1 cellular context compared by ENCODE assay signal in the genomic region with DNA sequence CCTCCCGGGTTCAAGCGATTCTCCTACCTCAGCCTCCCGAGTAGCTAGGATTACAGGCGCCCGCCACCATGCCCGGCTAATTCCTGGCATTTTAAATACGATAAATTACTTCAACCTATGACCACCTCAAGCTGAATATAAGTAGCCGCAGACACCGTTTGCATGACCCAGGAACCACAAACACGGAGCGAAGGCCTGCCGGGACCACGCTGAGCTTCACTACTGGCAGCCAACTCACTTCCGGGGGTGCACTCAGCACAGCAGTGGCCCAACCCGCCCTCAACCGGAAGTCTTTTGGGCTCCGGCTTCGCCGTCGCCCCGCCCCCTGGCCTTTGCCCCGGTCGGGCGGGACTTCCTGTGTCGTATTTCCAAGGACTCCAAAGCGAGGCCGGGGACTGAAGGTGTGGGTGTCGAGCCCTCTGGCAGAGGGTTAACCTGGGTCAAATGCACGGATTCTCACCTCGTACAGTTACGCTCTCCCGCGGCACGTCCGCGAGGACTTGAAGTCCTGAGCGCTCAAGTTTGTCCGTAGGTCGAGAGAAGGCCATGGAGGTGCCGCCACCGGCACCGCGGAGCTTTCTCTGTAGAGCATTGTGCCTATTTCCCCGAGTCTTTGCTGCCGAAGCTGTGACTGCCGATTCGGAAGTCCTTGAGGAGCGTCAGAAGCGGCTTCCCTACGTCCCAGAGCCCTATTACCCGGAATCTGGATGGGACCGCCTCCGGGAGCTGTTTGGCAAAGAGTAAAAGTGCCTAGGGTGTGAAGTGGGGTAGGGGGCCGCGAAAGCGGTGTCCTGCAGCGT.
A peak's percentile ranks its signal among the peaks of the same experiment; 100 is the strongest.
TF ChIP-seq lines count a peak whose summit lies in the region.

A gene with protein sequence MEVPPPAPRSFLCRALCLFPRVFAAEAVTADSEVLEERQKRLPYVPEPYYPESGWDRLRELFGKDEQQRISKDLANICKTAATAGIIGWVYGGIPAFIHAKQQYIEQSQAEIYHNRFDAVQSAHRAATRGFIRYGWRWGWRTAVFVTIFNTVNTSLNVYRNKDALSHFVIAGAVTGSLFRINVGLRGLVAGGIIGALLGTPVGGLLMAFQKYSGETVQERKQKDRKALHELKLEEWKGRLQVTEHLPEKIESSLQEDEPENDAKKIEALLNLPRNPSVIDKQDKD (plus strand): TSS at position 360 of the 800 bp plus-strand sequence. CDS start 187 bp downstream, at position 547.

TF ChIP-seq in HEK293, 187 proteins besides CTCF, POLR2A, EP300 and RAD21 (continued from another document):
- TF ChIP-seq, protein P1, sequence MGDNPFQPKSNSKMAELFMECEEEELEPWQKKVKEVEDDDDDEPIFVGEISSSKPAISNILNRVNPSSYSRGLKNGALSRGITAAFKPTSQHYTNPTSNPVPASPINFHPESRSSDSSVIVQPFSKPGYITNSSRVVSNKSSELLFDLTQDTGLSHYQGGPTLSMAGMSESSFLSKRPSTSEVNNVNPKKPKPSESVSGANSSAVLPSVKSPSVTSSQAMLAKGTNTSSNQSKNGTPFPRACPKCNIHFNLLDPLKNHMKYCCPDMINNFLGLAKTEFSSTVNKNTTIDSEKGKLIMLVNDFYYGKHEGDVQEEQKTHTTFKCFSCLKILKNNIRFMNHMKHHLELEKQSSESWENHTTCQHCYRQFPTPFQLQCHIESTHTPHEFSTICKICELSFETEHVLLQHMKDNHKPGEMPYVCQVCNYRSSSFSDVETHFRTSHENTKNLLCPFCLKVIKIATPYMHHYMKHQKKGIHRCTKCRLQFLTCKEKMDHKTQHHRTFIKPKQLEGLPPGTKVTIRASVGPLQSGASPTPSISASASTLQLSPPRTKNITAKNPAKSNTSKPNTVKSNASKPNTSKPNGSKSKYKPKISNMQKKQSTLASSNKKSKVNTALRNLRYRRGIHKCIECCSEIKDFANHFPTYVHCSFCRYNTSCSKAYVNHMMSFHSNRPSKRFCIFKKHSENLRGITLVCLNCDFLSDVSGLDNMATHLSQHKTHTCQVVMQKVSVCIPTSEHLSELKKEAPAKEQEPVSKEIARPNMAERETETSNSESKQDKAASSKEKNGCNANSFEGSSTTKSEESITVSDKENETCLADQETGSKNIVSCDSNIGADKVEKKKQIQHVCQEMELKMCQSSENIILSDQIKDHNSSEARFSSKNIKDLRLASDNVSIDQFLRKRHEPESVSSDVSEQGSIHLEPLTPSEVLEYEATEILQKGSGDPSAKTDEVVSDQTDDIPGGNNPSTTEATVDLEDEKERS (tag by site-specific recombination; IDR thresholded peaks at IDR 0.05) = no peak
- TF ChIP-seq, protein P2, sequence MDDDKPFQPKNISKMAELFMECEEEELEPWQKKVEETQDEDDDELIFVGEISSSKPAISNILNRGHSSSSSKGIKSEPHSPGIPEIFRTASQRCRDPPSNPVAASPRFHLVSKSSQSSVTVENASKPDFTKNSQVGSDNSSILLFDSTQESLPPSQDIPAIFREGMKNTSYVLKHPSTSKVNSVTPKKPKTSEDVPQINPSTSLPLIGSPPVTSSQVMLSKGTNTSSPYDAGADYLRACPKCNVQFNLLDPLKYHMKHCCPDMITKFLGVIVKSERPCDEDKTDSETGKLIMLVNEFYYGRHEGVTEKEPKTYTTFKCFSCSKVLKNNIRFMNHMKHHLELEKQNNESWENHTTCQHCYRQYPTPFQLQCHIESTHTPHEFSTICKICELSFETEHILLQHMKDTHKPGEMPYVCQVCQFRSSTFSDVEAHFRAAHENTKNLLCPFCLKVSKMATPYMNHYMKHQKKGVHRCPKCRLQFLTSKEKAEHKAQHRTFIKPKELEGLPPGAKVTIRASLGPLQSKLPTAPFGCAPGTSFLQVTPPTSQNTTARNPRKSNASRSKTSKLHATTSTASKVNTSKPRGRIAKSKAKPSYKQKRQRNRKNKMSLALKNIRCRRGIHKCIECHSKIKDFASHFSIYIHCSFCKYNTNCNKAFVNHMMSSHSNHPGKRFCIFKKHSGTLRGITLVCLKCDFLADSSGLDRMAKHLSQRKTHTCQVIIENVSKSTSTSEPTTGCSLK (tag by site-specific recombination; IDR thresholded peaks at IDR 0.05) = no peak
- TF ChIP-seq, protein P3, sequence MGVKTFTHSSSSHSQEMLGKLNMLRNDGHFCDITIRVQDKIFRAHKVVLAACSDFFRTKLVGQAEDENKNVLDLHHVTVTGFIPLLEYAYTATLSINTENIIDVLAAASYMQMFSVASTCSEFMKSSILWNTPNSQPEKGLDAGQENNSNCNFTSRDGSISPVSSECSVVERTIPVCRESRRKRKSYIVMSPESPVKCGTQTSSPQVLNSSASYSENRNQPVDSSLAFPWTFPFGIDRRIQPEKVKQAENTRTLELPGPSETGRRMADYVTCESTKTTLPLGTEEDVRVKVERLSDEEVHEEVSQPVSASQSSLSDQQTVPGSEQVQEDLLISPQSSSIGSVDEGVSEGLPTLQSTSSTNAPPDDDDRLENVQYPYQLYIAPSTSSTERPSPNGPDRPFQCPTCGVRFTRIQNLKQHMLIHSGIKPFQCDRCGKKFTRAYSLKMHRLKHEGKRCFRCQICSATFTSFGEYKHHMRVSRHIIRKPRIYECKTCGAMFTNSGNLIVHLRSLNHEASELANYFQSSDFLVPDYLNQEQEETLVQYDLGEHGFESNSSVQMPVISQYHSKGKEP (tag by site-specific recombination; IDR thresholded peaks at IDR 0.05) = no peak
- TF ChIP-seq ZNF785 (tag by site-specific recombination; IDR thresholded peaks at IDR 0.05) = no peak
- TF ChIP-seq BCL11A (tag by site-specific recombination; IDR thresholded peaks at IDR 0.05; ENCODE audit: low read depth) = no peak
- TF ChIP-seq ZNF335 (tag by site-specific recombination; conservative IDR thresholded peaks at IDR 0.05) = peak; percentile 92
- no peak for TF ChIP-seq ZNF600 (tag by site-specific recombination; IDR thresholded peaks at IDR 0.05)
- 0 out of 2 replicates have a peak, but pooled peaks have one; percentile 50 for TF ChIP-seq KLF10 (tag by site-specific recombination; IDR thresholded peaks at IDR 0.05)
- TF ChIP-seq ZNF391 (tag by site-specific recombination; IDR thresholded peaks at IDR 0.05; ENCODE audit: borderline replicate concordance, low read depth) = no peak
- no peak for TF ChIP-seq ZNF2 (tag by site-specific recombination; IDR thresholded peaks at IDR 0.05)
- no peak for TF ChIP-seq ZNF274 (IDR thresholded peaks at IDR 0.05; ENCODE audit: low read length)
- TF ChIP-seq ZNF274 (tag by site-specific recombination; IDR thresholded peaks at IDR 0.05; ENCODE audit: borderline replicate concordance) = no peak
- TF ChIP-seq, protein P4, sequence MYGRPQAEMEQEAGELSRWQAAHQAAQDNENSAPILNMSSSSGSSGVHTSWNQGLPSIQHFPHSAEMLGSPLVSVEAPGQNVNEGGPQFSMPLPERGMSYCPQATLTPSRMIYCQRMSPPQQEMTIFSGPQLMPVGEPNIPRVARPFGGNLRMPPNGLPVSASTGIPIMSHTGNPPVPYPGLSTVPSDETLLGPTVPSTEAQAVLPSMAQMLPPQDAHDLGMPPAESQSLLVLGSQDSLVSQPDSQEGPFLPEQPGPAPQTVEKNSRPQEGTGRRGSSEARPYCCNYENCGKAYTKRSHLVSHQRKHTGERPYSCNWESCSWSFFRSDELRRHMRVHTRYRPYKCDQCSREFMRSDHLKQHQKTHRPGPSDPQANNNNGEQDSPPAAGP (tag by site-specific recombination; IDR thresholded peaks at IDR 0.05) = no peak
- no peak for TF ChIP-seq SALL2 (tag by site-specific recombination; IDR thresholded peaks at IDR 0.05; ENCODE audit: borderline replicate concordance)
- no peak; the same call in none of the 2 replicates for TF ChIP-seq ZBTB17 (tag by site-specific recombination; IDR thresholded peaks at IDR 0.05)
- TF ChIP-seq ZNF654 (tag by site-specific recombination; IDR thresholded peaks at IDR 0.05; ENCODE audit: low read depth) = no peak
- TF ChIP-seq ZBTB48 (tag by site-specific recombination; IDR thresholded peaks at IDR 0.05) = no peak
- TF ChIP-seq, protein P5, sequence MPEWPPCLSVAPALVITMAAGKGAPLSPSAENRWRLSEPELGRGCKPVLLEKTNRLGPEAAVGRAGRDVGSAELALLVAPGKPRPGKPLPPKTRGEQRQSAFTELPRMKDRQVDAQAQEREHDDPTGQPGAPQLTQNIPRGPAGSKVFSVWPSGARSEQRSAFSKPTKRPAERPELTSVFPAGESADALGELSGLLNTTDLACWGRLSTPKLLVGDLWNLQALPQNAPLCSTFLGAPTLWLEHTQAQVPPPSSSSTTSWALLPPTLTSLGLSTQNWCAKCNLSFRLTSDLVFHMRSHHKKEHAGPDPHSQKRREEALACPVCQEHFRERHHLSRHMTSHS (tag by site-specific recombination; IDR thresholded peaks at IDR 0.05) = no peak
- TF ChIP-seq, protein P6, sequence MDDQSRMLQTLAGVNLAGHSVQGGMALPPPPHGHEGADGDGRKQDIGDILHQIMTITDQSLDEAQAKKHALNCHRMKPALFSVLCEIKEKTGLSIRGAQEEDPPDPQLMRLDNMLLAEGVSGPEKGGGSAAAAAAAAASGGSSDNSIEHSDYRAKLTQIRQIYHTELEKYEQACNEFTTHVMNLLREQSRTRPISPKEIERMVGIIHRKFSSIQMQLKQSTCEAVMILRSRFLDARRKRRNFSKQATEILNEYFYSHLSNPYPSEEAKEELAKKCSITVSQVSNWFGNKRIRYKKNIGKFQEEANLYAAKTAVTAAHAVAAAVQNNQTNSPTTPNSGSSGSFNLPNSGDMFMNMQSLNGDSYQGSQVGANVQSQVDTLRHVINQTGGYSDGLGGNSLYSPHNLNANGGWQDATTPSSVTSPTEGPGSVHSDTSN (CRISPR knock-in tag; IDR thresholded peaks at IDR 0.05) = 0 out of 2 replicates have a peak, but pooled peaks have one; percentile 57
- no peak for TF ChIP-seq ZBTB8A (tag by site-specific recombination; IDR thresholded peaks at IDR 0.05)
- TF ChIP-seq ZNF175 (tag by site-specific recombination; IDR thresholded peaks at IDR 0.05) = no peak
- no peak for TF ChIP-seq ZNF174 (tag by site-specific recombination; IDR thresholded peaks at IDR 0.05)
